Comparison of ENCODE assay signal across 1 cellular context in the genomic region with DNA sequence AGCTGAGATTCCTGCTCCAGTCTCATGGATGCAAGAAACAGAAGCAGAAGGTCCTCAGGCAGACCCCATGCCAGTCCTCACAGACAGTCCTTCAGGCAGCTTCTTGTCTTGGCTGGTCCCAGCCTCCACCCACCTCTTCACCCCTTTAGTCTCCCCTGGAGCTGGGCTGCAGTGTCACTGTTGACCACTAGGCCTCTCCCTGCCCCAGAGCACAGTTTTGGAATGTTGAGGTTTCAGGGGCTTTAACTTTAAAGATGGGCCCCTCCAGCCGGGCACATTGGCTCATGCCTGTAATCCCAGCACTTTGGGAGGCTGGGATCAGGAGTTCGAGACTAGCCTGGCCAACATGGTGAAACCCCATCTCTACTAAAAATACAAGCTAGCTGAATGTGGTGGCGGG.
TF ChIP-seq lines count a peak whose summit lies in the region.

No MANE protein-coding gene starts in this region.

TF ChIP-seq in GM23338, 12 proteins besides CTCF, POLR2A, EP300 and RAD21 (continued from another document):
- TF ChIP-seq, protein P1, sequence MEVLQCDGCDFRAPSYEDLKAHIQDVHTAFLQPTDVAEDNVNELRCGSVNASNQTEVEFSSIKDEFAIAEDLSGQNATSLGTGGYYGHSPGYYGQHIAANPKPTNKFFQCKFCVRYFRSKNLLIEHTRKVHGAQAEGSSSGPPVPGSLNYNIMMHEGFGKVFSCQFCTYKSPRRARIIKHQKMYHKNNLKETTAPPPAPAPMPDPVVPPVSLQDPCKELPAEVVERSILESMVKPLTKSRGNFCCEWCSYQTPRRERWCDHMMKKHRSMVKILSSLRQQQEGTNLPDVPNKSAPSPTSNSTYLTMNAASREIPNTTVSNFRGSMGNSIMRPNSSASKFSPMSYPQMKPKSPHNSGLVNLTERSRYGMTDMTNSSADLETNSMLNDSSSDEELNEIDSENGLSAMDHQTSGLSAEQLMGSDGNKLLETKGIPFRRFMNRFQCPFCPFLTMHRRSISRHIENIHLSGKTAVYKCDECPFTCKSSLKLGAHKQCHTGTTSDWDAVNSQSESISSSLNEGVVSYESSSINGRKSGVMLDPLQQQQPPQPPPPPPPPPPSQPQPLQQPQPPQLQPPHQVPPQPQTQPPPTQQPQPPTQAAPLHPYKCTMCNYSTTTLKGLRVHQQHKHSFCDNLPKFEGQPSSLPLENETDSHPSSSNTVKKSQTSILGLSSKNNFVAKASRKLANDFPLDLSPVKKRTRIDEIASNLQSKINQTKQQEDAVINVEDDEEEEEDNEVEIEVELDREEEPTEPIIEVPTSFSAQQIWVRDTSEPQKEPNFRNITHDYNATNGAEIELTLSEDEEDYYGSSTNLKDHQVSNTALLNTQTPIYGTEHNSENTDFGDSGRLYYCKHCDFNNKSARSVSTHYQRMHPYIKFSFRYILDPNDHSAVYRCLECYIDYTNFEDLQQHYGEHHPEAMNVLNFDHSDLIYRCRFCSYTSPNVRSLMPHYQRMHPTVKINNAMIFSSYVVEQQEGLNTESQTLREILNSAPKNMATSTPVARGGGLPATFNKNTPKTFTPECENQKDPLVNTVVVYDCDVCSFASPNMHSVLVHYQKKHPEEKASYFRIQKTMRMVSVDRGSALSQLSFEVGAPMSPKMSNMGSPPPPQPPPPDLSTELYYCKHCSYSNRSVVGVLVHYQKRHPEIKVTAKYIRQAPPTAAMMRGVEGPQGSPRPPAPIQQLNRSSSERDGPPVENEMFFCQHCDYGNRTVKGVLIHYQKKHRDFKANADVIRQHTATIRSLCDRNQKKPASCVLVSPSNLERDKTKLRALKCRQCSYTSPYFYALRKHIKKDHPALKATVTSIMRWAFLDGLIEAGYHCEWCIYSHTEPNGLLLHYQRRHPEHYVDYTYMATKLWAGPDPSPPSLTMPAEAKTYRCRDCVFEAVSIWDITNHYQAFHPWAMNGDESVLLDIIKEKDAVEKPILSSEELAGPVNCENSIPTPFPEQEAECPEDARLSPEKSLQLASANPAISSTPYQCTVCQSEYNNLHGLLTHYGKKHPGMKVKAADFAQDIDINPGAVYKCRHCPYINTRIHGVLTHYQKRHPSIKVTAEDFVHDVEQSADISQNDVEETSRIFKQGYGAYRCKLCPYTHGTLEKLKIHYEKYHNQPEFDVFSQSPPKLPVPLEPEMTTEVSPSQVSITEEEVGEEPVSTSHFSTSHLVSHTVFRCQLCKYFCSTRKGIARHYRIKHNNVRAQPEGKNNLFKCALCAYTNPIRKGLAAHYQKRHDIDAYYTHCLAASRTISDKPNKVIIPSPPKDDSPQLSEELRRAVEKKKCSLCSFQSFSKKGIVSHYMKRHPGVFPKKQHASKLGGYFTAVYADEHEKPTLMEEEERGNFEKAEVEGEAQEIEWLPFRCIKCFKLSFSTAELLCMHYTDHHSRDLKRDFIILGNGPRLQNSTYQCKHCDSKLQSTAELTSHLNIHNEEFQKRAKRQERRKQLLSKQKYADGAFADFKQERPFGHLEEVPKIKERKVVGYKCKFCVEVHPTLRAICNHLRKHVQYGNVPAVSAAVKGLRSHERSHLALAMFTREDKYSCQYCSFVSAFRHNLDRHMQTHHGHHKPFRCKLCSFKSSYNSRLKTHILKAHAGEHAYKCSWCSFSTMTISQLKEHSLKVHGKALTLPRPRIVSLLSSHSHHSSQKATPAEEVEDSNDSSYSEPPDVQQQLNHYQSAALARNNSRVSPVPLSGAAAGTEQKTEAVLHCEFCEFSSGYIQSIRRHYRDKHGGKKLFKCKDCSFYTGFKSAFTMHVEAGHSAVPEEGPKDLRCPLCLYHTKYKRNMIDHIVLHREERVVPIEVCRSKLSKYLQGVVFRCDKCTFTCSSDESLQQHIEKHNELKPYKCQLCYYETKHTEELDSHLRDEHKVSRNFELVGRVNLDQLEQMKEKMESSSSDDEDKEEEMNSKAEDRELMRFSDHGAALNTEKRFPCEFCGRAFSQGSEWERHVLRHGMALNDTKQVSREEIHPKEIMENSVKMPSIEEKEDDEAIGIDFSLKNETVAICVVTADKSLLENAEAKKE (CRISPR knock-in tag; IDR thresholded peaks at IDR 0.05): no peak
- TF ChIP-seq CREB1 (CRISPR knock-in tag; IDR thresholded peaks at IDR 0.05; ENCODE audit: low read depth): no peak
